ENCODE assay signal across 1 cellular context in genomic region chr12:80707126-80707829, GRCh38.
TF ChIP-seq lines count a peak whose summit lies in the region.

Gene MYF6 (plus strand): TSS chr12:80707634. CDS start chr12:80707720, 86 bp downstream.

TF ChIP-seq in GM23338, 12 proteins besides CTCF, POLR2A, EP300 and RAD21:
- TF ChIP-seq, protein P1, sequence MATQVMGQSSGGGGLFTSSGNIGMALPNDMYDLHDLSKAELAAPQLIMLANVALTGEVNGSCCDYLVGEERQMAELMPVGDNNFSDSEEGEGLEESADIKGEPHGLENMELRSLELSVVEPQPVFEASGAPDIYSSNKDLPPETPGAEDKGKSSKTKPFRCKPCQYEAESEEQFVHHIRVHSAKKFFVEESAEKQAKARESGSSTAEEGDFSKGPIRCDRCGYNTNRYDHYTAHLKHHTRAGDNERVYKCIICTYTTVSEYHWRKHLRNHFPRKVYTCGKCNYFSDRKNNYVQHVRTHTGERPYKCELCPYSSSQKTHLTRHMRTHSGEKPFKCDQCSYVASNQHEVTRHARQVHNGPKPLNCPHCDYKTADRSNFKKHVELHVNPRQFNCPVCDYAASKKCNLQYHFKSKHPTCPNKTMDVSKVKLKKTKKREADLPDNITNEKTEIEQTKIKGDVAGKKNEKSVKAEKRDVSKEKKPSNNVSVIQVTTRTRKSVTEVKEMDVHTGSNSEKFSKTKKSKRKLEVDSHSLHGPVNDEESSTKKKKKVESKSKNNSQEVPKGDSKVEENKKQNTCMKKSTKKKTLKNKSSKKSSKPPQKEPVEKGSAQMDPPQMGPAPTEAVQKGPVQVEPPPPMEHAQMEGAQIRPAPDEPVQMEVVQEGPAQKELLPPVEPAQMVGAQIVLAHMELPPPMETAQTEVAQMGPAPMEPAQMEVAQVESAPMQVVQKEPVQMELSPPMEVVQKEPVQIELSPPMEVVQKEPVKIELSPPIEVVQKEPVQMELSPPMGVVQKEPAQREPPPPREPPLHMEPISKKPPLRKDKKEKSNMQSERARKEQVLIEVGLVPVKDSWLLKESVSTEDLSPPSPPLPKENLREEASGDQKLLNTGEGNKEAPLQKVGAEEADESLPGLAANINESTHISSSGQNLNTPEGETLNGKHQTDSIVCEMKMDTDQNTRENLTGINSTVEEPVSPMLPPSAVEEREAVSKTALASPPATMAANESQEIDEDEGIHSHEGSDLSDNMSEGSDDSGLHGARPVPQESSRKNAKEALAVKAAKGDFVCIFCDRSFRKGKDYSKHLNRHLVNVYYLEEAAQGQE (IDR thresholded peaks at IDR 0.05; ENCODE audit: unreplicated experiment) = no peak
- TF ChIP-seq EZH2 (IDR thresholded peaks at IDR 0.05; ENCODE audit: low read depth, unreplicated experiment) (no peak), CREB1 (CRISPR knock-in tag; IDR thresholded peaks at IDR 0.05; ENCODE audit: low read depth) (no peak), NANOG (IDR thresholded peaks at IDR 0.05; ENCODE audit: borderline replicate concordance) (no peak), POLR2AphosphoS5 (IDR thresholded peaks at IDR 0.05; ENCODE audit: low read depth) (no peak), STAT1 (IDR thresholded peaks at IDR 0.05; ENCODE audit: unreplicated experiment) (no peak), EZH2phosphoT487 (IDR thresholded peaks at IDR 0.05; ENCODE audit: unreplicated experiment) (no peak), ZNF114 (CRISPR knock-in tag; IDR thresholded peaks at IDR 0.05) (no peak), ZNF331 (CRISPR knock-in tag; IDR thresholded peaks at IDR 0.05; ENCODE audit: low read depth) (no peak), JUNB (IDR thresholded peaks at IDR 0.05; ENCODE audit: unreplicated experiment) (no peak)
- TF ChIP-seq, protein P2, sequence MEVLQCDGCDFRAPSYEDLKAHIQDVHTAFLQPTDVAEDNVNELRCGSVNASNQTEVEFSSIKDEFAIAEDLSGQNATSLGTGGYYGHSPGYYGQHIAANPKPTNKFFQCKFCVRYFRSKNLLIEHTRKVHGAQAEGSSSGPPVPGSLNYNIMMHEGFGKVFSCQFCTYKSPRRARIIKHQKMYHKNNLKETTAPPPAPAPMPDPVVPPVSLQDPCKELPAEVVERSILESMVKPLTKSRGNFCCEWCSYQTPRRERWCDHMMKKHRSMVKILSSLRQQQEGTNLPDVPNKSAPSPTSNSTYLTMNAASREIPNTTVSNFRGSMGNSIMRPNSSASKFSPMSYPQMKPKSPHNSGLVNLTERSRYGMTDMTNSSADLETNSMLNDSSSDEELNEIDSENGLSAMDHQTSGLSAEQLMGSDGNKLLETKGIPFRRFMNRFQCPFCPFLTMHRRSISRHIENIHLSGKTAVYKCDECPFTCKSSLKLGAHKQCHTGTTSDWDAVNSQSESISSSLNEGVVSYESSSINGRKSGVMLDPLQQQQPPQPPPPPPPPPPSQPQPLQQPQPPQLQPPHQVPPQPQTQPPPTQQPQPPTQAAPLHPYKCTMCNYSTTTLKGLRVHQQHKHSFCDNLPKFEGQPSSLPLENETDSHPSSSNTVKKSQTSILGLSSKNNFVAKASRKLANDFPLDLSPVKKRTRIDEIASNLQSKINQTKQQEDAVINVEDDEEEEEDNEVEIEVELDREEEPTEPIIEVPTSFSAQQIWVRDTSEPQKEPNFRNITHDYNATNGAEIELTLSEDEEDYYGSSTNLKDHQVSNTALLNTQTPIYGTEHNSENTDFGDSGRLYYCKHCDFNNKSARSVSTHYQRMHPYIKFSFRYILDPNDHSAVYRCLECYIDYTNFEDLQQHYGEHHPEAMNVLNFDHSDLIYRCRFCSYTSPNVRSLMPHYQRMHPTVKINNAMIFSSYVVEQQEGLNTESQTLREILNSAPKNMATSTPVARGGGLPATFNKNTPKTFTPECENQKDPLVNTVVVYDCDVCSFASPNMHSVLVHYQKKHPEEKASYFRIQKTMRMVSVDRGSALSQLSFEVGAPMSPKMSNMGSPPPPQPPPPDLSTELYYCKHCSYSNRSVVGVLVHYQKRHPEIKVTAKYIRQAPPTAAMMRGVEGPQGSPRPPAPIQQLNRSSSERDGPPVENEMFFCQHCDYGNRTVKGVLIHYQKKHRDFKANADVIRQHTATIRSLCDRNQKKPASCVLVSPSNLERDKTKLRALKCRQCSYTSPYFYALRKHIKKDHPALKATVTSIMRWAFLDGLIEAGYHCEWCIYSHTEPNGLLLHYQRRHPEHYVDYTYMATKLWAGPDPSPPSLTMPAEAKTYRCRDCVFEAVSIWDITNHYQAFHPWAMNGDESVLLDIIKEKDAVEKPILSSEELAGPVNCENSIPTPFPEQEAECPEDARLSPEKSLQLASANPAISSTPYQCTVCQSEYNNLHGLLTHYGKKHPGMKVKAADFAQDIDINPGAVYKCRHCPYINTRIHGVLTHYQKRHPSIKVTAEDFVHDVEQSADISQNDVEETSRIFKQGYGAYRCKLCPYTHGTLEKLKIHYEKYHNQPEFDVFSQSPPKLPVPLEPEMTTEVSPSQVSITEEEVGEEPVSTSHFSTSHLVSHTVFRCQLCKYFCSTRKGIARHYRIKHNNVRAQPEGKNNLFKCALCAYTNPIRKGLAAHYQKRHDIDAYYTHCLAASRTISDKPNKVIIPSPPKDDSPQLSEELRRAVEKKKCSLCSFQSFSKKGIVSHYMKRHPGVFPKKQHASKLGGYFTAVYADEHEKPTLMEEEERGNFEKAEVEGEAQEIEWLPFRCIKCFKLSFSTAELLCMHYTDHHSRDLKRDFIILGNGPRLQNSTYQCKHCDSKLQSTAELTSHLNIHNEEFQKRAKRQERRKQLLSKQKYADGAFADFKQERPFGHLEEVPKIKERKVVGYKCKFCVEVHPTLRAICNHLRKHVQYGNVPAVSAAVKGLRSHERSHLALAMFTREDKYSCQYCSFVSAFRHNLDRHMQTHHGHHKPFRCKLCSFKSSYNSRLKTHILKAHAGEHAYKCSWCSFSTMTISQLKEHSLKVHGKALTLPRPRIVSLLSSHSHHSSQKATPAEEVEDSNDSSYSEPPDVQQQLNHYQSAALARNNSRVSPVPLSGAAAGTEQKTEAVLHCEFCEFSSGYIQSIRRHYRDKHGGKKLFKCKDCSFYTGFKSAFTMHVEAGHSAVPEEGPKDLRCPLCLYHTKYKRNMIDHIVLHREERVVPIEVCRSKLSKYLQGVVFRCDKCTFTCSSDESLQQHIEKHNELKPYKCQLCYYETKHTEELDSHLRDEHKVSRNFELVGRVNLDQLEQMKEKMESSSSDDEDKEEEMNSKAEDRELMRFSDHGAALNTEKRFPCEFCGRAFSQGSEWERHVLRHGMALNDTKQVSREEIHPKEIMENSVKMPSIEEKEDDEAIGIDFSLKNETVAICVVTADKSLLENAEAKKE (CRISPR knock-in tag; IDR thresholded peaks at IDR 0.05) = no peak
- TF ChIP-seq, protein P3, sequence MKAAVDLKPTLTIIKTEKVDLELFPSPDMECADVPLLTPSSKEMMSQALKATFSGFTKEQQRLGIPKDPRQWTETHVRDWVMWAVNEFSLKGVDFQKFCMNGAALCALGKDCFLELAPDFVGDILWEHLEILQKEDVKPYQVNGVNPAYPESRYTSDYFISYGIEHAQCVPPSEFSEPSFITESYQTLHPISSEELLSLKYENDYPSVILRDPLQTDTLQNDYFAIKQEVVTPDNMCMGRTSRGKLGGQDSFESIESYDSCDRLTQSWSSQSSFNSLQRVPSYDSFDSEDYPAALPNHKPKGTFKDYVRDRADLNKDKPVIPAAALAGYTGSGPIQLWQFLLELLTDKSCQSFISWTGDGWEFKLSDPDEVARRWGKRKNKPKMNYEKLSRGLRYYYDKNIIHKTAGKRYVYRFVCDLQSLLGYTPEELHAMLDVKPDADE (IDR thresholded peaks at IDR 0.05) = no peak
